ENCODE assay signal across 8 cellular contexts in the genomic region with DNA sequence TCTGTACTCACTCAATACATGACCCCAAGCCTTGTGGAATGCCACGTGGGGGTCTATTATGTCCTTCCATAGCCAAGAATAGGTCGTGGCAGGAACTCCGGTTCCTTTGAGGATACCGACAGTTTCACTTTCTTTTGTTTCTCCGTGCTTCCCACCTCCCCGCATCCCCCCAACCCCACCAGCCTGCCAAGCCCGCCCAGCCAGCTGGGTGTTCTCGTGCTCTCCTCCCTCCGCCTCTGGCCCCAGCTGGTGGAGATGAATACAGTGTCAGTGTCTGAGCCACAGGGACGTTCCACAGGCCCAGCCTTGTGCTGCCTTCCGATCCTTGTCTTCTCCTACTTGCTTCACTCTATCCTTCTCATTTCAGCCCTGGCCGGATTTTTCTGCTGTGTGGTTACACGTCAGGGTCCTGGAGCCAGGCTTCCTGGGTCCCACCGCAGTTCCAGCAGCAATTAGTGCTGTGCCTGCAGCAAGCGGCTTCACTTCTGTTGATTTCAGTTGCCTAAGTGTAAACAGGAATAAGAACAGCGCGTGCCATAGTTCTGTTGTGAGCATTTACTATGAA. TPM values are rescaled to one million over a fixed set of nuclear protein-coding genes. Genes with fewer than 3 reads are reported as not detected.
DNase-seq lines count a peak whose midpoint lies in the region; ATAC-seq, FAIRE-seq and TF ChIP-seq lines count a peak whose summit lies in the region.

No MANE protein-coding gene starts in this region.

- no peaks in the 10 kb centered on the region for H4K20me1 ChIP-seq in GM12878 (ENCODE audit: control insufficient read depth, insufficient read depth)

- H2AFZ ChIP-seq in GM12878 (ENCODE audit: control insufficient read depth, low read depth, low read length) = peak overlapping the region; percentile 63

- RAD21 ChIA-PET in GM12878 (lab: Charles Lee; ENCODE audit: unreplicated experiment) = interaction anchor here (0.7 kb wide), 1 partner anchor 223 kb away, joined by 4 read pairs; no protein-coding TSS in a partner anchor

- SMC1A ChIA-PET in GM12878 (lab: Charles Lee; ENCODE audit: uncharacterized antibody, unreplicated experiment) = no interaction called here

- H3K79me2 ChIP-seq in GM12878 (ENCODE audit: control insufficient read depth, insufficient read depth, low read length) = no peaks in the 10 kb centered on the region

- H3K27me3 Mint-ChIP-seq in CD4-positive, alpha-beta T cell = no peaks in the 10 kb centered on the region

- H3K36me3 ChIP-seq in GM12878 (ENCODE audit: control insufficient read depth in 2 of 2, insufficient read depth in 2 of 2, low read length in 1 of 2) (no peaks in the 10 kb centered on the region), iPS-15b (ENCODE audit: control insufficient read depth, insufficient read depth, low read length) (no peaks in the 10 kb centered on the region)

- no peak for TF ChIP-seq CTCF in CD4-positive, alpha-beta T cell (IDR thresholded peaks at IDR 0.05)
- no peak for TF ChIP-seq CTCF in GM12878 (IDR thresholded peaks at IDR 0.05 in 2 of 3, conservative IDR thresholded peaks at IDR 0.05 in 1 of 3; ENCODE audit: control insufficient read depth in 2 of 3, extremely low read depth in 1 of 3, insufficient read depth in 1 of 3, low read depth in 3 of 3, low read length in 3 of 3)

- H3K4me1 ChIP-seq in GM12878 (ENCODE audit: control insufficient read depth, insufficient read depth, low read length) = peaks cover 10% of the 10 kb centered on the region
- H3K4me1 ChIP-seq in iPS-15b (ENCODE audit: control insufficient read depth, insufficient read depth, low read length) = peaks cover 20% of the 10 kb centered on the region

- peaks cover 53% of the 10 kb centered on the region for H3K4me1 Mint-ChIP-seq in CD4-positive, alpha-beta T cell (ENCODE audit: low read depth)

- TF ChIP-seq EP300 in GM12878 (IDR thresholded peaks at IDR 0.05; ENCODE audit: borderline replicate concordance in 1 of 2, control insufficient read depth in 1 of 2, low read depth in 2 of 2, low read length in 2 of 2) = no peak

- POLR2A ChIA-PET in CD4-positive, alpha-beta T cell (lab: Charles Lee) = interaction anchor here (1.4 to 2.0 kb wide), 3 partner anchors 13 to 176 kb away, joined by 3 to 30 read pairs (median 7); a partner anchor contains a TSS
- POLR2A ChIA-PET in GM12878 (lab: Charles Lee) = interaction anchor here (0.7 kb wide), 1 partner anchor 200 kb away, joined by 3 read pairs; no protein-coding TSS in a partner anchor

- H3K4me3 ChIP-seq in GM12878 = no peak overlapping the region
- H3K4me3 ChIP-seq in iPS-15b (ENCODE audit: low read depth, low read length) = peak overlapping the region; percentile 27

- intact Hi-C loops in CD4-positive, alpha-beta T cell (cut with DNase I, micrococcal nuclease) = loop anchor here in 1 of 2 experiments (5.0 kb wide), 2 partner anchors 50 to 630 kb away; a partner anchor contains a TSS
- intact Hi-C loops in GM12878 (cut with micrococcal nuclease; ENCODE audit: unreplicated experiment) = no loop called here

- H3K4me3 Mint-ChIP-seq in CD4-positive, alpha-beta T cell = peak overlapping the region; percentile 92

- H3K9me3 Mint-ChIP-seq in CD4-positive, alpha-beta T cell = no peaks in the 10 kb centered on the region

- peak overlapping the region; percentile 10 for H3K27ac ChIP-seq in CD4-positive, alpha-beta T cell (ENCODE audit: low read depth, low read length)
- H3K27ac ChIP-seq in GM12878 (ENCODE audit: control insufficient read depth, insufficient read depth) = no peak overlapping the region

- peak in 2 of 10 experiments; percentile 17 to 41 for DNase-seq in CD4-positive, alpha-beta T cell
- DNase-seq in NCI-H1105 treated with DMSO at 0.1 percent for 48 hours (lab: John Stamatoyannopoulos, UW) (peak; percentile 74), GM12878 (ENCODE audit: low read depth, low spot score) (no peak), renal cortical epithelial cell (ENCODE audit: low read depth) (peak; percentile 41), NCI-H774 (lab: John Stamatoyannopoulos, UW) (no peak), OCI-M2 (lab: John Stamatoyannopoulos, UW; ENCODE audit: unreplicated experiment) (no peak)

- peak overlapping the region; percentile 81 for H3K27ac Mint-ChIP-seq in CD4-positive, alpha-beta T cell

- CTCF ChIA-PET in CD4-positive, alpha-beta T cell (lab: Charles Lee) = interaction anchor here (1.7 to 2.0 kb wide), 2 partner anchors 12 to 86 kb away, joined by 4 to 7 read pairs; no protein-coding TSS in a partner anchor
- CTCF ChIA-PET in GM12878 (lab: Yijun Ruan, JAX) = interaction anchor here (2.5 kb wide), 1 partner anchor 12 kb away, joined by 12 read pairs; no protein-coding TSS in a partner anchor

- BruUV-seq in GM12878 (replicated peaks; lab: Mats Ljungman, UMichigan) = no TSS peak

- WGBS in GM12878 (ENCODE audit: insufficient coverage, insufficient replicate concordance, low lambda C conversion rate, missing lambda C conversion rate) = 37% methylated on average over 13 of the region's 17 CpGs

- no peak overlapping the region for H3K9ac ChIP-seq in GM12878 (ENCODE audit: control insufficient read depth, insufficient read depth, low read length)
- peak overlapping the region; percentile 26 for H3K9ac ChIP-seq in iPS-15b (ENCODE audit: low read depth, low read length)

- no peak for TF ChIP-seq RAD21 in GM12878 (IDR thresholded peaks at IDR 0.05; ENCODE audit: insufficient read depth, low read depth, low read length)

- no peaks in the 10 kb centered on the region for H3K36me3 Mint-ChIP-seq in CD4-positive, alpha-beta T cell (ENCODE audit: low read depth)

- ATAC-seq in CD4-positive, alpha-beta T cell (ENCODE audit: poor library complexity) = no peak
- ATAC-seq in GM12878 (no peak), GM19035 (IDR thresholded peaks at IDR 0.05; ENCODE audit: unreplicated experiment) (no peak)

- TF ChIP-seq POLR2A in GM12878 (IDR thresholded peaks at IDR 0.05; ENCODE audit: low read depth, low read length) = no peak

- in situ Hi-C loops in GM12878 (cut with MboI) = no loop called here

- H3K9me3 ChIP-seq in CD4-positive, alpha-beta T cell (ENCODE audit: control insufficient read depth, low read length) = no peaks in the 10 kb centered on the region
- H3K9me3 ChIP-seq in GM12878 (replicated peaks; ENCODE audit: control insufficient read depth, insufficient read depth, low read length) (no peaks in the 10 kb centered on the region), iPS-15b (ENCODE audit: control insufficient read depth, insufficient read depth, low read length) (no peaks in the 10 kb centered on the region)

- no peak for FAIRE-seq in GM12878 (lab: Jason Lieb, UNC)

- no peak overlapping the region for H3K4me2 ChIP-seq in GM12878 (ENCODE audit: control insufficient read depth, insufficient read depth)

- H3K27me3 ChIP-seq in CD4-positive, alpha-beta T cell (ENCODE audit: control insufficient read depth, insufficient read depth, low read length) = no peaks in the 10 kb centered on the region
- H3K27me3 ChIP-seq in GM12878 (replicated peaks in 1 of 2; ENCODE audit: control insufficient read depth in 2 of 2, insufficient read depth in 2 of 2, low read length in 1 of 2) (no peaks in the 10 kb centered on the region), iPS-15b (ENCODE audit: control insufficient read depth, insufficient read depth, low read length) (no peaks in the 10 kb centered on the region)

RNA-seq across cellular contexts. Expression of a gene that starts 4.1 kb away (rescaled TPM):
- total RNA-seq in CD4-positive, alpha-beta T cell = 10 to 100 TPM; 21.3 to 21.8 TPM
- total RNA-seq in GM12878 (2013; cell fraction: nucleolus; rRNA removed) = 16.5 and 18.6 TPM in 2 replicates
- total RNA-seq in GM12878 (2014; rRNA removed) = 12.8 and 16.1 TPM in 2 replicates
- total RNA-seq in GM12878 (2014; rRNA removed; fragmentation: Illumina TruSeq; extraction: Trizol) = 5.8 and 7.9 TPM in 2 replicates
- 10.0 and 12.7 TPM in 2 replicates for total RNA-seq in GM12878 (2021)
- polyA plus RNA-seq in GM12878 (2011; ENCODE audit: low read depth) = 3.4 TPM
- polyA plus RNA-seq in GM12878 (2011; rRNA removed) = 3.5 and 7.7 TPM in 2 replicates
- polyA plus RNA-seq in GM12878 (2011; cell fraction: cytosol; rRNA removed) = 16.6 and 20.6 TPM in 2 replicates
- polyA plus RNA-seq in GM12878 (2011; cell fraction: nucleus; rRNA removed) = 19.7 and 25.2 TPM in 2 replicates
- polyA plus RNA-seq in GM12878 (2012) = 7.0 and 9.5 TPM in 2 replicates
- 2.3 and 7.0 TPM in 2 replicates for polyA plus RNA-seq in GM12878 (2014; fragmentation: Illumina TruSeq; extraction: Trizol)
- polyA plus RNA-seq in GM12878 (2014; fragmentation: Nextera tagmentation; extraction: Ambion mirVana) = 1 to 10 TPM; 3.0 to 4.1 TPM
- 14.6 and 16.3 TPM in 2 replicates for polyA plus RNA-seq in GM12878 (2014; rRNA removed)
- 10 to 100 TPM; 14.5 to 17.4 TPM for polyA plus RNA-seq in GM12878 (2016; fragmentation: Nextera tagmentation; extraction: Ambion mirVana)
- 3.9 and 9.0 TPM in 2 replicates for polyA minus RNA-seq in GM12878 (2011; rRNA and poly(A)+ RNA removed)
- polyA minus RNA-seq in GM12878 (2011; cell fraction: cytosol; rRNA and poly(A)+ RNA removed) = 5.7 and 8.3 TPM in 2 replicates
- 4.1 and 5.5 TPM in 2 replicates for polyA minus RNA-seq in GM12878 (2011; cell fraction: nucleus; rRNA and poly(A)+ RNA removed)
- total RNA-seq in renal cortical epithelial cell = 52.4 and 66.0 TPM in 2 replicates

RNA-seq across cellular contexts. Expression of a gene that starts 30.2 kb away (rescaled TPM):
- total RNA-seq in CD4-positive, alpha-beta T cell = not detected
- total RNA-seq in GM12878 (2013; cell fraction: nucleolus; rRNA removed) = not detected in 2 replicates
- total RNA-seq in GM12878 (2014; rRNA removed) = 0.17 TPM in 1 of 2 replicates, not detected in the other
- not detected in 2 replicates for total RNA-seq in GM12878 (2014; rRNA removed; fragmentation: Illumina TruSeq; extraction: Trizol)
- 0.31 TPM in 1 of 2 replicates, not detected in the other for total RNA-seq in GM12878 (2021)
- polyA plus RNA-seq in GM12878 (2011; ENCODE audit: low read depth) = not detected
- not detected in 2 replicates for polyA plus RNA-seq in GM12878 (2011; rRNA removed)
- not detected in 2 replicates for polyA plus RNA-seq in GM12878 (2011; cell fraction: cytosol; rRNA removed)
- not detected in 2 replicates for polyA plus RNA-seq in GM12878 (2011; cell fraction: nucleus; rRNA removed)
- polyA plus RNA-seq in GM12878 (2012) = 0.10 and 1.7 TPM in 2 replicates
- not detected in 2 replicates for polyA plus RNA-seq in GM12878 (2014; fragmentation: Illumina TruSeq; extraction: Trizol)
- polyA plus RNA-seq in GM12878 (2014; fragmentation: Nextera tagmentation; extraction: Ambion mirVana) = not detected
- not detected in 2 replicates for polyA plus RNA-seq in GM12878 (2014; rRNA removed)
- polyA plus RNA-seq in GM12878 (2016; fragmentation: Nextera tagmentation; extraction: Ambion mirVana) = not detected
- not detected in 2 replicates for polyA minus RNA-seq in GM12878 (2011; rRNA and poly(A)+ RNA removed)
- not detected in 2 replicates for polyA minus RNA-seq in GM12878 (2011; cell fraction: cytosol; rRNA and poly(A)+ RNA removed)
- polyA minus RNA-seq in GM12878 (2011; cell fraction: nucleus; rRNA and poly(A)+ RNA removed) = not detected in 2 replicates
- total RNA-seq in renal cortical epithelial cell = 0.25 TPM in 1 of 2 replicates, not detected in the other

RNA-seq across cellular contexts. Expression of a gene that starts 40.3 kb away (rescaled TPM):
- total RNA-seq in CD4-positive, alpha-beta T cell = under 1 TPM; 0.05 to 0.08 TPM
- total RNA-seq in GM12878 (2013; cell fraction: nucleolus; rRNA removed) = not detected in 2 replicates
- total RNA-seq in GM12878 (2014; rRNA removed) = not detected in 2 replicates
- total RNA-seq in GM12878 (2014; rRNA removed; fragmentation: Illumina TruSeq; extraction: Trizol) = 0.04 and 0.05 TPM in 2 replicates
- total RNA-seq in GM12878 (2021) = 0.05 TPM in 1 of 2 replicates, not detected in the other
- not detected for polyA plus RNA-seq in GM12878 (2011; ENCODE audit: low read depth)
- 0.01 TPM in 2 replicates for polyA plus RNA-seq in GM12878 (2011; rRNA removed)
- 0.01 and 0.02 TPM in 2 replicates for polyA plus RNA-seq in GM12878 (2011; cell fraction: cytosol; rRNA removed)
- polyA plus RNA-seq in GM12878 (2011; cell fraction: nucleus; rRNA removed) = 0.04 TPM in 1 of 2 replicates, not detected in the other
- polyA plus RNA-seq in GM12878 (2012) = 0.05 and 0.06 TPM in 2 replicates
- polyA plus RNA-seq in GM12878 (2014; fragmentation: Illumina TruSeq; extraction: Trizol) = not detected in 2 replicates
- under 1 TPM in 1 of 2 experiments, not detected in 1; 0.02 TPM for polyA plus RNA-seq in GM12878 (2014; fragmentation: Nextera tagmentation; extraction: Ambion mirVana)
- polyA plus RNA-seq in GM12878 (2014; rRNA removed) = 0.01 TPM in 2 replicates
- polyA plus RNA-seq in GM12878 (2016; fragmentation: Nextera tagmentation; extraction: Ambion mirVana) = under 1 TPM; 0.03 to 0.04 TPM
- polyA minus RNA-seq in GM12878 (2011; rRNA and poly(A)+ RNA removed) = not detected in 2 replicates
- polyA minus RNA-seq in GM12878 (2011; cell fraction: cytosol; rRNA and poly(A)+ RNA removed) = not detected in 2 replicates
- not detected in 2 replicates for polyA minus RNA-seq in GM12878 (2011; cell fraction: nucleus; rRNA and poly(A)+ RNA removed)
- under 0.01 and 0.05 TPM in 2 replicates for total RNA-seq in renal cortical epithelial cell

RNA-seq across cellular contexts. Expression of a gene that starts 50.9 kb away (rescaled TPM):
- total RNA-seq in CD4-positive, alpha-beta T cell = 10 to 100 TPM; 24.6 to 28.3 TPM
- 28.5 and 28.7 TPM in 2 replicates for total RNA-seq in GM12878 (2013; cell fraction: nucleolus; rRNA removed)
- 88.3 and 95.0 TPM in 2 replicates for total RNA-seq in GM12878 (2014; rRNA removed)
- 32.8 and 37.2 TPM in 2 replicates for total RNA-seq in GM12878 (2014; rRNA removed; fragmentation: Illumina TruSeq; extraction: Trizol)
- 58.0 and 59.1 TPM in 2 replicates for total RNA-seq in GM12878 (2021)
- 25.5 TPM for polyA plus RNA-seq in GM12878 (2011; ENCODE audit: low read depth)
- 33.2 and 48.3 TPM in 2 replicates for polyA plus RNA-seq in GM12878 (2011; rRNA removed)
- polyA plus RNA-seq in GM12878 (2011; cell fraction: cytosol; rRNA removed) = 91.7 and 111 TPM in 2 replicates
- polyA plus RNA-seq in GM12878 (2011; cell fraction: nucleus; rRNA removed) = 79.7 and 86.5 TPM in 2 replicates
- polyA plus RNA-seq in GM12878 (2012) = 46.9 and 51.3 TPM in 2 replicates
- 21.5 and 42.6 TPM in 2 replicates for polyA plus RNA-seq in GM12878 (2014; fragmentation: Illumina TruSeq; extraction: Trizol)
- 1 to 10 TPM; 3.5 to 8.0 TPM for polyA plus RNA-seq in GM12878 (2014; fragmentation: Nextera tagmentation; extraction: Ambion mirVana)
- polyA plus RNA-seq in GM12878 (2014; rRNA removed) = 80.5 and 85.1 TPM in 2 replicates
- polyA plus RNA-seq in GM12878 (2016; fragmentation: Nextera tagmentation; extraction: Ambion mirVana) = 10 to 100 TPM; 75.4 to 86.5 TPM
- 35.5 and 55.6 TPM in 2 replicates for polyA minus RNA-seq in GM12878 (2011; rRNA and poly(A)+ RNA removed)
- 14.3 and 15.2 TPM in 2 replicates for polyA minus RNA-seq in GM12878 (2011; cell fraction: cytosol; rRNA and poly(A)+ RNA removed)
- polyA minus RNA-seq in GM12878 (2011; cell fraction: nucleus; rRNA and poly(A)+ RNA removed) = 20.7 and 30.7 TPM in 2 replicates
- total RNA-seq in renal cortical epithelial cell = 28.5 and 30.9 TPM in 2 replicates

Comparison
In these comparisons a context has a peak if more than half of its experiments do, and no peak if none do; other contexts are left out.
1. DNase-seq: peak in NCI-H1105 treated with DMSO at 0.1 percent for 48 hours (single experiment) and renal cortical epithelial cell (single experiment); none in GM12878 (single experiment), NCI-H774 (single experiment) and OCI-M2 (single experiment).